In the genomic region with DNA sequence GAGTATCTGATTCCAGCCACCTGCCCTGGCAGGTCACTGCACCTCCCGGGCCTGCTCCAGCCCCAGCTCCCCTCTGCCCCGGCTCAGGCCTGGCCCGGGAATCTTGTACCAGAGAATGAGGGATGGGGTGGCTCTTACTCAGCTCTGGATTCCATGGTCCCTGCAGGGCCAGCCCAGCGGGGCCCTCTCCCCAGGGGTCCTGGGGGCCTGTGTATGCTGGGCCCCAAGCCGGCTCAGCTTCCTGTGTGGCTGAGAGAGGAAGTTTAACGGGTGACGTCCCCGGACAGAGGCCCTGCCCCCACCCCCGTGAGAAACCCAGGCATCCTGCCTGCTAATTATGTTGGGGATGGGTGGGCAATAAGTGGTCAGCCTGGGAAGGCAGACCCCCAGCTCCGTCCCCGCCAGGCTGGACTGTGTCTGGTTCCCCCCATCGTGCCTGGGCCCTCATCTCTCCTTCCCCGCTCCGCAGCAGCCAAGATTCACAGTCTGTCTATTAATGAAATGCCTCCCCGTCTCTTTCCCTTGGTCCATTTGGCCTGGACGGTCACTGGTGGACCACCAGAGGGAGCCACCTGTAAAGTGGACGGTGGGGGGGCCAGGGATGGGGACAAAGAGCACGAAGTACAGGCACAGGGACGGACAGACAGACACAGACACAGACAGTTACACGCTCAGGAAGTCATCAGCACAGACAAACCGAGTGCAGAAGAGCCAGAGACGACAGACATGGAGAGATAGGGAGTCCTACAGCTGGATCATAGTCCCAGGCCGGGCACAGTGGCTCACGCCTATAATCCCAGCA, we compare ENCODE assay signal across 8 cellular contexts. TPM values are rescaled to one million over a fixed set of nuclear protein-coding genes. Genes with fewer than 3 reads are reported as not detected.
DNase-seq lines count a peak whose midpoint lies in the region; ATAC-seq and TF ChIP-seq lines count a peak whose summit lies in the region.

A gene with protein sequence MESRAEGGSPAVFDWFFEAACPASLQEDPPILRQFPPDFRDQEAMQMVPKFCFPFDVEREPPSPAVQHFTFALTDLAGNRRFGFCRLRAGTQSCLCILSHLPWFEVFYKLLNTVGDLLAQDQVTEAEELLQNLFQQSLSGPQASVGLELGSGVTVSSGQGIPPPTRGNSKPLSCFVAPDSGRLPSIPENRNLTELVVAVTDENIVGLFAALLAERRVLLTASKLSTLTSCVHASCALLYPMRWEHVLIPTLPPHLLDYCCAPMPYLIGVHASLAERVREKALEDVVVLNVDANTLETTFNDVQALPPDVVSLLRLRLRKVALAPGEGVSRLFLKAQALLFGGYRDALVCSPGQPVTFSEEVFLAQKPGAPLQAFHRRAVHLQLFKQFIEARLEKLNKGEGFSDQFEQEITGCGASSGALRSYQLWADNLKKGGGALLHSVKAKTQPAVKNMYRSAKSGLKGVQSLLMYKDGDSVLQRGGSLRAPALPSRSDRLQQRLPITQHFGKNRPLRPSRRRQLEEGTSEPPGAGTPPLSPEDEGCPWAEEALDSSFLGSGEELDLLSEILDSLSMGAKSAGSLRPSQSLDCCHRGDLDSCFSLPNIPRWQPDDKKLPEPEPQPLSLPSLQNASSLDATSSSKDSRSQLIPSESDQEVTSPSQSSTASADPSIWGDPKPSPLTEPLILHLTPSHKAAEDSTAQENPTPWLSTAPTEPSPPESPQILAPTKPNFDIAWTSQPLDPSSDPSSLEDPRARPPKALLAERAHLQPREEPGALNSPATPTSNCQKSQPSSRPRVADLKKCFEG (minus strand): TSS at position 247 of the 802 bp plus-strand sequence. CDS start 92 bp downstream, at position 155.

- no peak within 1 kb of the TSS for H3K27ac ChIP-seq in osteoblast (ENCODE audit: low read depth, low read length)

- H3K9me3 Mint-ChIP-seq in activated CD8-positive, alpha-beta T cell treated with anti-CD3 and anti-CD28 coated beads for 36 hours, result no peaks in the 10 kb centered on the region
- H3K9me3 Mint-ChIP-seq in endothelial cell (ENCODE audit: unreplicated experiment), result no peaks in the 10 kb centered on the region

- DNase-seq in A172 (ENCODE audit: low spot score), result peak; percentile 41
- DNase-seq in activated CD8-positive, alpha-beta T cell treated with anti-CD3 and anti-CD28 coated beads for 36 hours, result peak; percentile 87
- DNase-seq in endothelial cell (ENCODE audit: low spot score), result peak; percentile 61
- DNase-seq in osteoblast (ENCODE audit: insufficient read length, low spot score, missing footprints), result peak; percentile 91
- no peak for DNase-seq in NCI-H1048 (lab: John Stamatoyannopoulos, UW)
- no peak for DNase-seq in DMS114 treated with DMSO at 0.1 percent for 48 hours (lab: John Stamatoyannopoulos, UW; ENCODE audit: unreplicated experiment)

- no peaks in the 10 kb centered on the region for H3K27me3 ChIP-seq in osteoblast (ENCODE audit: insufficient read depth, low read length)

- no peak within 1 kb of the TSS for H3K4me2 ChIP-seq in osteoblast (ENCODE audit: insufficient read depth, low read length)

- peaks cover 26% of the 10 kb centered on the region for H3K4me1 Mint-ChIP-seq in activated CD8-positive, alpha-beta T cell treated with anti-CD3 and anti-CD28 coated beads for 36 hours (ENCODE audit: low read depth)
- peaks cover 4% of the 10 kb centered on the region for H3K4me1 Mint-ChIP-seq in endothelial cell (ENCODE audit: unreplicated experiment)

- no peaks in the 10 kb centered on the region for H3K4me1 ChIP-seq in osteoblast (ENCODE audit: insufficient read depth, low read length)

- no peak within 1 kb of the TSS for H2AFZ ChIP-seq in osteoblast (ENCODE audit: low read length)

- peak within 1 kb of the TSS; percentile 100 for H3K4me3 Mint-ChIP-seq in activated CD8-positive, alpha-beta T cell treated with anti-CD3 and anti-CD28 coated beads for 36 hours
- H3K4me3 Mint-ChIP-seq in endothelial cell (ENCODE audit: unreplicated experiment), result no peak within 1 kb of the TSS

- peaks cover 13% of the 10 kb centered on the region for H3K36me3 Mint-ChIP-seq in activated CD8-positive, alpha-beta T cell treated with anti-CD3 and anti-CD28 coated beads for 36 hours (ENCODE audit: low read depth)
- no peaks in the 10 kb centered on the region for H3K36me3 Mint-ChIP-seq in endothelial cell (ENCODE audit: low read depth, unreplicated experiment)

- H4K20me1 ChIP-seq in osteoblast (ENCODE audit: insufficient read depth, low read length), result no peaks in the 10 kb centered on the region

- POLR2A ChIA-PET in activated CD8-positive, alpha-beta T cell treated with anti-CD3 and anti-CD28 coated beads for 36 hours (lab: Charles Lee), result interaction anchor here (0.7 to 2.4 kb wide), 17 partner anchors 9 to 118 kb away, joined by 3 to 10 read pairs (median 4); a partner anchor contains a TSS

- peak; percentile 67 for ATAC-seq in GM19035 (IDR thresholded peaks at IDR 0.05; ENCODE audit: unreplicated experiment)
- ATAC-seq in activated CD8-positive, alpha-beta T cell treated with anti-CD3 and anti-CD28 coated beads for 36 hours, result peak; percentile 87

- intact Hi-C loops in activated CD8-positive, alpha-beta T cell treated with anti-CD3 and anti-CD28 coated beads for 36 hours (cut with micrococcal nuclease), result no loop called here

- H3K79me2 ChIP-seq in osteoblast (ENCODE audit: insufficient read depth, low read length), result no peaks in the 10 kb centered on the region

- CTCF ChIA-PET in activated CD8-positive, alpha-beta T cell treated with anti-CD3 and anti-CD28 coated beads for 36 hours (lab: Charles Lee), result interaction anchor here (0.7 to 1.7 kb wide), 13 partner anchors 10 to 270 kb away, joined by 3 to 8 read pairs (median 3); a partner anchor contains a TSS

- no peaks in the 10 kb centered on the region for H3K36me3 ChIP-seq in osteoblast (ENCODE audit: insufficient read depth, low read length)

- no peaks in the 10 kb centered on the region for H3K27me3 Mint-ChIP-seq in activated CD8-positive, alpha-beta T cell treated with anti-CD3 and anti-CD28 coated beads for 36 hours
- H3K27me3 Mint-ChIP-seq in endothelial cell (ENCODE audit: unreplicated experiment), result peaks cover 2% of the 10 kb centered on the region

- peak within 1 kb of the TSS; percentile 96 for H3K27ac Mint-ChIP-seq in activated CD8-positive, alpha-beta T cell treated with anti-CD3 and anti-CD28 coated beads for 36 hours
- no peak within 1 kb of the TSS for H3K27ac Mint-ChIP-seq in endothelial cell (ENCODE audit: unreplicated experiment)

- no peak within 1 kb of the TSS for H3K4me3 ChIP-seq in osteoblast (ENCODE audit: insufficient read depth, low read length)

- TF ChIP-seq CTCF in LNCAP (IDR thresholded peaks at IDR 0.05), result peak; percentile 43
- peak; percentile 42 for TF ChIP-seq CTCF in activated CD8-positive, alpha-beta T cell treated with anti-CD3 and anti-CD28 coated beads for 36 hours (IDR thresholded peaks at IDR 0.05)
- TF ChIP-seq CTCF in endothelial cell (IDR thresholded peaks at IDR 0.05; ENCODE audit: unreplicated experiment), result peak; percentile 65
- TF ChIP-seq CTCF in osteoblast (IDR thresholded peaks at IDR 0.05; ENCODE audit: extremely low read depth, low read depth, low read length), result peak; percentile 51

- no peaks in the 10 kb centered on the region for H3K9me3 ChIP-seq in osteoblast (ENCODE audit: low read depth, low read length)

RNA-seq across cellular contexts. Expression of the gene that starts here (rescaled TPM):
- 0.17 TPM in 1 of 2 replicates, not detected in the other for total RNA-seq in A172 (2014; rRNA removed; shearing (Covaris generic))
- 10 to 100 TPM; 58.2 to 61.2 TPM for total RNA-seq in activated CD8-positive, alpha-beta T cell treated with anti-CD3 and anti-CD28 coated beads for 36 hours
- 1.5 TPM for total RNA-seq in endothelial cell (ENCODE audit: unreplicated experiment)
- total RNA-seq in osteoblast, result not detected in 2 replicates

Comparison
In these comparisons a context has a peak if more than half of its experiments do, and no peak if none do; other contexts are left out.
1. RNA of the gene that starts here (total RNA-seq): 58.2 to 61.2 TPM in activated CD8-positive, alpha-beta T cell treated with anti-CD3 and anti-CD28 coated beads for 36 hours; 1.5 TPM in endothelial cell (single experiment), 0.17 TPM in A172 and not detected in osteoblast; every median in the first group is over 10 times any median in the second.
2. Peak in DNase-seq in A172; RNA of the gene not detected or under 1 TPM.
3. Peak in DNase-seq in osteoblast; RNA of the gene not detected or under 1 TPM.
4. DNase-seq: peak in activated CD8-positive, alpha-beta T cell treated with anti-CD3 and anti-CD28 coated beads for 36 hours (single experiment) and endothelial cell (single experiment); none in NCI-H1048 (single experiment) and DMS114 treated with DMSO at 0.1 percent for 48 hours (single experiment).
5. Peak in every context shown above with its lines, with median percentiles within 50 percentile points of each other: CTCF ChIP-seq.